8 cellular contexts compared by ENCODE assay signal in genomic region chr14:59274991-59275391, GRCh38.
DNase-seq lines count a peak whose midpoint lies in the region; ATAC-seq and TF ChIP-seq lines count a peak whose summit lies in the region.

No MANE protein-coding gene starts in this region.

- H3K4me1 ChIP-seq in RWPE2 (ENCODE audit: insufficient read depth, poor library complexity, severe bottlenecking) (peaks cover 66% of the 10 kb centered on the region), prostate gland (replicated peaks) (no peaks in the 10 kb centered on the region)

- H3K27me3 ChIP-seq in RWPE2 (ENCODE audit: insufficient read depth, poor library complexity, severe bottlenecking) (no peaks in the 10 kb centered on the region), prostate gland (replicated peaks; ENCODE audit: insufficient read depth) (no peaks in the 10 kb centered on the region)

- H3K4me3 ChIP-seq in RWPE2 (ENCODE audit: severe bottlenecking) (no peak overlapping the region), prostate gland (no peak overlapping the region)

- 38% methylated on average over 3 of the region's 3 CpGs for WGBS in prostate gland

- no peak for DNase-seq in activated CD4-positive, CD25-positive, alpha-beta regulatory T cell (lab: John Stamatoyannopoulos, UW)
- no peak for DNase-seq in RWPE2 (ENCODE audit: low spot score)
- DNase-seq in left ventricle myocardium superior = peak; percentile 51
- no peak for DNase-seq in prostate gland (ENCODE audit: low spot score)
- no peak for DNase-seq in SIG-M5 treated with dmso at 0.1 percent for 504 hours (lab: John Stamatoyannopoulos, UW; ENCODE audit: unreplicated experiment)
- no peak for DNase-seq in NCI-H2227 treated with DMSO at 0.1 percent for 48 hours (lab: John Stamatoyannopoulos, UW)

- H3K36me3 ChIP-seq in RWPE2 (ENCODE audit: low read depth) (no peaks in the 10 kb centered on the region), prostate gland (no peaks in the 10 kb centered on the region)

- intact Hi-C loops in left ventricle myocardium superior (cut with micrococcal nuclease) (no loop called here), prostate gland (cut with DNase I) (loop anchor here (10.0 kb wide), 1 partner anchor 80 kb away; no protein-coding TSS in a partner anchor)

- H3K9me3 ChIP-seq in RWPE2 (ENCODE audit: severe bottlenecking) (no peaks in the 10 kb centered on the region), prostate gland (no peaks in the 10 kb centered on the region)

- peak; percentile 12 to 19 for ATAC-seq in activated CD4-positive, CD25-positive, alpha-beta regulatory T cell treated with anti-CD3 and anti-CD28 coated beads, Interleukin-2, amount 50 U/mL, for 24 hours
- ATAC-seq in HG03045 (IDR thresholded peaks at IDR 0.05; ENCODE audit: unreplicated experiment) = peak; percentile 64
- ATAC-seq in RWPE2 (ENCODE audit: low read depth) = peak; percentile 18; the same call in 2 of the 3 replicates
- peak; percentile 80 for ATAC-seq in left ventricle myocardium superior

- TF ChIP-seq CTCF in RWPE2 (IDR thresholded peaks at IDR 0.05; ENCODE audit: poor library complexity, severe bottlenecking) = no peak
- no peak for TF ChIP-seq CTCF in prostate gland (IDR thresholded peaks at IDR 0.05)

- H3K27ac ChIP-seq in RWPE2 (ENCODE audit: poor library complexity, severe bottlenecking) (peak overlapping the region; percentile 86), prostate gland (peak overlapping the region in 1 of 2 donors; percentile 28)

- TF ChIP-seq POLR2A in prostate gland (IDR thresholded peaks at IDR 0.05) = no peak

Comparison
In these comparisons a context has a peak if more than half of its experiments do, and no peak if none do; other contexts are left out.
1. ATAC-seq: peak in every context shown above with its lines; median percentile 80 in left ventricle myocardium superior; 64 in HG03045; 18 in RWPE2; 16 in activated CD4-positive, CD25-positive, alpha-beta regulatory T cell treated with anti-CD3 and anti-CD28 coated beads, Interleukin-2, amount 50 U/mL, for 24 hours.